19 cellular contexts compared by ENCODE assay signal in genomic region chr1:45654540-45655280, GRCh38. TPM values are rescaled to one million over a fixed set of nuclear protein-coding genes. Genes with fewer than 3 reads are reported as not detected.
DNase-seq lines count a peak whose midpoint lies in the region; ATAC-seq and TF ChIP-seq lines count a peak whose summit lies in the region.
"Had no signal": no experiment of that assay in that cellular context is flagged by ENCODE, and none has a peak within 500 bp of the region (broad histone marks: within the 10 kb centered on the region; RNA-seq: fewer than 3 reads in every experiment).

No MANE protein-coding gene starts in this region.

- CTCF ChIA-PET in RWPE1 (lab: Yijun Ruan, JAX): no interaction called here

- POLR2A ChIA-PET in RWPE1 (lab: Yijun Ruan, JAX; ENCODE audit: low non-redundant PET): interaction anchor here (0.5 kb wide), 1 partner anchor 34 kb away, joined by 8 read pairs; no protein-coding TSS in a partner anchor

- peak overlapping the region; percentile 88 for H3K27ac Mint-ChIP-seq in activated T-helper 17 cell treated with anti-CD3 and anti-CD28 coated beads, Interleukin-2, amount 50 U/mL, for 72 hours
- H3K27ac Mint-ChIP-seq: activated naive CD4-positive, alpha-beta T cell treated with anti-CD3 and anti-CD28 coated beads, Interleukin-2, amount 10 ng/mL, durations not matched to agents 7 days and 5 days; IgD-negative memory B cell had no signal

- H3K9me3 Mint-ChIP-seq in activated T-helper 17 cell treated with anti-CD3 and anti-CD28 coated beads, Interleukin-2, amount 50 U/mL, for 72 hours: no peaks in the 10 kb centered on the region
- H3K9me3 Mint-ChIP-seq: activated naive CD4-positive, alpha-beta T cell treated with anti-CD3 and anti-CD28 coated beads, Interleukin-2, amount 10 ng/mL, durations not matched to agents 7 days and 5 days; IgD-negative memory B cell had no signal

- peaks cover 13% of the 10 kb centered on the region for H3K4me1 Mint-ChIP-seq in activated T-helper 17 cell treated with anti-CD3 and anti-CD28 coated beads, Interleukin-2, amount 50 U/mL, for 72 hours
- H3K4me1 Mint-ChIP-seq: activated naive CD4-positive, alpha-beta T cell treated with anti-CD3 and anti-CD28 coated beads, Interleukin-2, amount 10 ng/mL, durations not matched to agents 7 days and 5 days had no signal

- H3K36me3 Mint-ChIP-seq in activated T-helper 17 cell treated with anti-CD3 and anti-CD28 coated beads, Interleukin-2, amount 50 U/mL, for 72 hours (ENCODE audit: low read depth): peaks cover 95% of the 10 kb centered on the region

- no peak for DNase-seq in activated CD4-positive, CD25-positive, alpha-beta regulatory T cell treated with anti-CD3 and anti-CD28 coated beads, Interleukin-2, amount 50 U/mL, for 72 hours
- DNase-seq in EL (peak; percentile 28), fibroblast of pulmonary artery (ENCODE audit: low read depth) (peak; percentile 35), iPS-NIHi11 (ENCODE audit: low spot score) (no peak), SW 1271 (lab: John Stamatoyannopoulos, UW) (no peak), RWPE1 (ENCODE audit: low spot score) (no peak)
- DNase-seq: activated naive CD4-positive, alpha-beta T cell treated with anti-CD3 and anti-CD28 coated beads, Interleukin-2, amount 10 ng/mL, durations not matched to agents 7 days and 5 days; DMS53; effector CD4-positive, alpha-beta T cell; foreskin melanocyte; left ventricle myocardium inferior; NCI-H1105; NCI-H774 had no signal

- H3K27ac ChIP-seq in RWPE1: no peak overlapping the region
- H3K27ac ChIP-seq: 22Rv1, cardiac muscle cell, left ventricle myocardium inferior, SK-N-MC had no signal

- peak overlapping the region; percentile 49 for H3K4me3 Mint-ChIP-seq in activated T-helper 17 cell treated with anti-CD3 and anti-CD28 coated beads, Interleukin-2, amount 50 U/mL, for 72 hours
- H3K4me3 Mint-ChIP-seq: activated naive CD4-positive, alpha-beta T cell treated with anti-CD3 and anti-CD28 coated beads, Interleukin-2, amount 10 ng/mL, durations not matched to agents 7 days and 5 days; IgD-negative memory B cell had no signal

- ATAC-seq in activated CD4-positive, CD25-positive, alpha-beta regulatory T cell treated with anti-CD3 and anti-CD28 coated beads, Interleukin-2, amount 50 U/mL, for 24 hours: peak; percentile 92 to 97
- peak; percentile 99 for ATAC-seq in activated T-helper 17 cell treated with anti-CD3 and anti-CD28 coated beads, Interleukin-2, amount 50 U/mL, for 72 hours (replicated peaks)

- no peak for TF ChIP-seq CTCF in fibroblast of pulmonary artery (IDR thresholded peaks at IDR 0.05; ENCODE audit: low read length, missing control alignments)
- TF ChIP-seq CTCF in RWPE1 (conservative IDR thresholded peaks at IDR 0.05; ENCODE audit: low read depth): no peak

- no peaks in the 10 kb centered on the region for H3K27me3 Mint-ChIP-seq in activated T-helper 17 cell treated with anti-CD3 and anti-CD28 coated beads, Interleukin-2, amount 50 U/mL, for 72 hours
- H3K27me3 Mint-ChIP-seq: activated naive CD4-positive, alpha-beta T cell treated with anti-CD3 and anti-CD28 coated beads, Interleukin-2, amount 10 ng/mL, durations not matched to agents 7 days and 5 days; IgD-negative memory B cell had no signal

- H3K4me3 ChIP-seq in fibroblast of pulmonary artery (replicated peaks; ENCODE audit: low read depth, low read length): no peak overlapping the region
- H3K4me3 ChIP-seq: cardiac muscle cell, left ventricle myocardium inferior, SK-N-MC had no signal

RNA-seq across cellular contexts. Expression of gene CCDC17, which starts 30.9 kb away (rescaled TPM):
- 1 to 10 TPM; 4.4 to 4.7 TPM for total RNA-seq in activated T-helper 17 cell treated with anti-CD3 and anti-CD28 coated beads, Interleukin-2, amount 50 U/mL, for 72 hours

RNA-seq across cellular contexts. Expression of gene GPBP1L1, which starts 31.6 kb away (rescaled TPM):
- 100 to 1,000 TPM; 105 to 129 TPM for total RNA-seq in activated T-helper 17 cell treated with anti-CD3 and anti-CD28 coated beads, Interleukin-2, amount 50 U/mL, for 72 hours

RNA-seq across cellular contexts. Expression of gene TMEM69, which starts 33.3 kb away (rescaled TPM):
- 10 to 100 TPM; 26.6 to 28.8 TPM for total RNA-seq in activated T-helper 17 cell treated with anti-CD3 and anti-CD28 coated beads, Interleukin-2, amount 50 U/mL, for 72 hours

Comparison
In these comparisons a context has a peak if more than half of its experiments do, and no peak if none do; other contexts are left out.
1. DNase-seq: peak in EL (single experiment) and fibroblast of pulmonary artery (single experiment); none in activated CD4-positive, CD25-positive, alpha-beta regulatory T cell treated with anti-CD3 and anti-CD28 coated beads, Interleukin-2, amount 50 U/mL, for 72 hours (single experiment), iPS-NIHi11 (single experiment), SW 1271 (0 of 2) and RWPE1 (single experiment).